1 cellular context compared by ENCODE assay signal in genomic region chr16:66315210-66315825, GRCh38.
TF ChIP-seq lines count a peak whose summit lies in the region.

No MANE protein-coding gene starts in this region.

TF ChIP-seq in GM12878, 131 proteins besides CTCF, POLR2A, EP300 and RAD21 (continued from another document):
- TF ChIP-seq, protein P1, sequence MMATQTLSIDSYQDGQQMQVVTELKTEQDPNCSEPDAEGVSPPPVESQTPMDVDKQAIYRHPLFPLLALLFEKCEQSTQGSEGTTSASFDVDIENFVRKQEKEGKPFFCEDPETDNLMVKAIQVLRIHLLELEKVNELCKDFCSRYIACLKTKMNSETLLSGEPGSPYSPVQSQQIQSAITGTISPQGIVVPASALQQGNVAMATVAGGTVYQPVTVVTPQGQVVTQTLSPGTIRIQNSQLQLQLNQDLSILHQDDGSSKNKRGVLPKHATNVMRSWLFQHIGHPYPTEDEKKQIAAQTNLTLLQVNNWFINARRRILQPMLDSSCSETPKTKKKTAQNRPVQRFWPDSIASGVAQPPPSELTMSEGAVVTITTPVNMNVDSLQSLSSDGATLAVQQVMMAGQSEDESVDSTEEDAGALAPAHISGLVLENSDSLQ (IDR thresholded peaks at IDR 0.05): no peak
- TF ChIP-seq BACH1 (IDR thresholded peaks at IDR 0.05; ENCODE audit: borderline replicate concordance) (no peak), NR2F1 (conservative IDR thresholded peaks at IDR 0.05) (peak; percentile 69), PAX8 (IDR thresholded peaks at IDR 0.05) (0 out of 2 replicates have a peak, but pooled peaks have one; percentile 58), SIX5 (IDR thresholded peaks at IDR 0.05; ENCODE audit: low read depth, low read length, severe bottlenecking) (no peak), YY1 (IDR thresholded peaks at IDR 0.05; ENCODE audit: low read depth, low read length) (peak; percentile 65; the same call in 1 of the 2 replicates), ATF7 (IDR thresholded peaks at IDR 0.05; ENCODE audit: low read depth) (no peak), SMC3 (IDR thresholded peaks at IDR 0.05; ENCODE audit: borderline replicate concordance, low read length) (peak; percentile 53; the same call in 1 of the 2 replicates)
- TF ChIP-seq, protein P2, sequence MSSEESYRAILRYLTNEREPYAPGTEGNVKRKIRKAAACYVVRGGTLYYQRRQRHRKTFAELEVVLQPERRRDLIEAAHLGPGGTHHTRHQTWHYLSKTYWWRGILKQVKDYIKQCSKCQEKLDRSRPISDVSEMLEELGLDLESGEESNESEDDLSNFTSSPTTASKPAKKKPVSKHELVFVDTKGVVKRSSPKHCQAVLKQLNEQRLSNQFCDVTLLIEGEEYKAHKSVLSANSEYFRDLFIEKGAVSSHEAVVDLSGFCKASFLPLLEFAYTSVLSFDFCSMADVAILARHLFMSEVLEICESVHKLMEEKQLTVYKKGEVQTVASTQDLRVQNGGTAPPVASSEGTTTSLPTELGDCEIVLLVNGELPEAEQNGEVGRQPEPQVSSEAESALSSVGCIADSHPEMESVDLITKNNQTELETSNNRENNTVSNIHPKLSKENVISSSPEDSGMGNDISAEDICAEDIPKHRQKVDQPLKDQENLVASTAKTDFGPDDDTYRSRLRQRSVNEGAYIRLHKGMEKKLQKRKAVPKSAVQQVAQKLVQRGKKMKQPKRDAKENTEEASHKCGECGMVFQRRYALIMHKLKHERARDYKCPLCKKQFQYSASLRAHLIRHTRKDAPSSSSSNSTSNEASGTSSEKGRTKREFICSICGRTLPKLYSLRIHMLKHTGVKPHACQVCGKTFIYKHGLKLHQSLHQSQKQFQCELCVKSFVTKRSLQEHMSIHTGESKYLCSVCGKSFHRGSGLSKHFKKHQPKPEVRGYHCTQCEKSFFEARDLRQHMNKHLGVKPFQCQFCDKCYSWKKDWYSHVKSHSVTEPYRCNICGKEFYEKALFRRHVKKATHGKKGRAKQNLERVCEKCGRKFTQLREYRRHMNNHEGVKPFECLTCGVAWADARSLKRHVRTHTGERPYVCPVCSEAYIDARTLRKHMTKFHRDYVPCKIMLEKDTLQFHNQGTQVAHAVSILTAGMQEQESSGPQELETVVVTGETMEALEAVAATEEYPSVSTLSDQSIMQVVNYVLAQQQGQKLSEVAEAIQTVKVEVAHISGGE (CRISPR knock-in tag; IDR thresholded peaks at IDR 0.05): no peak
